In the genomic region with DNA sequence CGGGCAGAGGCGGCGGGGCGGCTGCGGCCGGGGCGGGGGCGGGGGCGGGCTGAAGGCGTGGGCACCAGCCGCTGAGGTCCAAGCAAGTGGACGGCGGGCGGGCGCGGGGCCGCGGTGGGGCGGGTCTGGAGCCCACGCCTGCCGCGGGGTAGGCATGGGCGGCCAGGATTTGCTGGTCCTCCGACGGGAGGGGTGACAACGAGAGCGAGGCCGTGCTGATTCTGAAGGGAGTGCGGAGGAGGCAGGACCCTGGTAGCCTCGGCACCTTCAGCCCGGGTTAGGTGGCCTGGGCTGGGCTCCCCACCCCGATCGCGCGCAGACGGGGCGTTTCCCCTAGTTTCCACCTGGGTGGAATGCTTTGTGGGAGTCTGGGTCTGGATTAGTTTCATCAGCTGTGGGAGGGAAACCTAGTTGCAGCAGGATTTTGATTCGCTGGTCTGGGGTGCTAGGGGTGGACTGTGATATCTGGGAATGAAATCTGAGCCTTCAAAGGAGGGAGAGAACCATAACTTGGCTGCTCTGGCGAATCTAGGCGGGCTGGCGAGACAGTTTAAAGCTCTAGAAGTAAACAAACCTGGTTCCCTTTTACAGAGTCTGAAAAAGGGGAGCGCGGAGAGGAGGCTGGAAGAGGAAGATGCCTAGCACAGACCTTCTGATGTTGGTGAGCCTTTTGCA, we compare ENCODE assay signal across 1 cellular context.
TF ChIP-seq lines count a peak whose summit lies in the region.

No MANE protein-coding gene starts in this region.

TF ChIP-seq in HepG2, 621 proteins besides CTCF, POLR2A, EP300 and RAD21 (continued from another document):
- no peak for TF ChIP-seq DPF2 (CRISPR knock-in tag; IDR thresholded peaks at IDR 0.05; ENCODE audit: borderline replicate concordance, low read depth)
- TF ChIP-seq ZNF563 (CRISPR knock-in tag; IDR thresholded peaks at IDR 0.05), result 0 out of 2 replicates have a peak, but pooled peaks have one; percentile 6
- no peak for TF ChIP-seq SATB2 (CRISPR knock-in tag; IDR thresholded peaks at IDR 0.05)
- TF ChIP-seq CREBL2 (CRISPR knock-in tag; IDR thresholded peaks at IDR 0.05; ENCODE audit: borderline replicate concordance), result no peak
- TF ChIP-seq ATF7-NPFF (CRISPR knock-in tag; IDR thresholded peaks at IDR 0.05; ENCODE audit: low read depth), result 0 out of 2 replicates have a peak, but pooled peaks have one; percentile 5
- TF ChIP-seq, protein P1, sequence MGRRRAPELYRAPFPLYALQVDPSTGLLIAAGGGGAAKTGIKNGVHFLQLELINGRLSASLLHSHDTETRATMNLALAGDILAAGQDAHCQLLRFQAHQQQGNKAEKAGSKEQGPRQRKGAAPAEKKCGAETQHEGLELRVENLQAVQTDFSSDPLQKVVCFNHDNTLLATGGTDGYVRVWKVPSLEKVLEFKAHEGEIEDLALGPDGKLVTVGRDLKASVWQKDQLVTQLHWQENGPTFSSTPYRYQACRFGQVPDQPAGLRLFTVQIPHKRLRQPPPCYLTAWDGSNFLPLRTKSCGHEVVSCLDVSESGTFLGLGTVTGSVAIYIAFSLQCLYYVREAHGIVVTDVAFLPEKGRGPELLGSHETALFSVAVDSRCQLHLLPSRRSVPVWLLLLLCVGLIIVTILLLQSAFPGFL (CRISPR knock-in tag; IDR thresholded peaks at IDR 0.05), result no peak
- no peak for TF ChIP-seq ZNF577 (CRISPR knock-in tag; IDR thresholded peaks at IDR 0.05; ENCODE audit: borderline replicate concordance, low read depth)
- TF ChIP-seq CHCHD3 (CRISPR knock-in tag; IDR thresholded peaks at IDR 0.05), result no peak
- no peak for TF ChIP-seq MIXL1 (CRISPR knock-in tag; IDR thresholded peaks at IDR 0.05)
- TF ChIP-seq, protein P2, sequence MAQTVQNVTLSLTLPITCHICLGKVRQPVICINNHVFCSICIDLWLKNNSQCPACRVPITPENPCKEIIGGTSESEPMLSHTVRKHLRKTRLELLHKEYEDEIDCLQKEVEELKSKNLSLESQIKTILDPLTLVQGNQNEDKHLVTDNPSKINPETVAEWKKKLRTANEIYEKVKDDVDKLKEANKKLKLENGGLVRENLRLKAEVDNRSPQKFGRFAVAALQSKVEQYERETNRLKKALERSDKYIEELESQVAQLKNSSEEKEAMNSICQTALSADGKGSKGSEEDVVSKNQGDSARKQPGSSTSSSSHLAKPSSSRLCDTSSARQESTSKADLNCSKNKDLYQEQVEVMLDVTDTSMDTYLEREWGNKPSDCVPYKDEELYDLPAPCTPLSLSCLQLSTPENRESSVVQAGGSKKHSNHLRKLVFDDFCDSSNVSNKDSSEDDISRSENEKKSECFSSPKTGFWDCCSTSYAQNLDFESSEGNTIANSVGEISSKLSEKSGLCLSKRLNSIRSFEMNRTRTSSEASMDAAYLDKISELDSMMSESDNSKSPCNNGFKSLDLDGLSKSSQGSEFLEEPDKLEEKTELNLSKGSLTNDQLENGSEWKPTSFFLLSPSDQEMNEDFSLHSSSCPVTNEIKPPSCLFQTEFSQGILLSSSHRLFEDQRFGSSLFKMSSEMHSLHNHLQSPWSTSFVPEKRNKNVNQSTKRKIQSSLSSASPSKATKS (CRISPR knock-in tag; IDR thresholded peaks at IDR 0.05), result no peak
- TF ChIP-seq, protein P3, sequence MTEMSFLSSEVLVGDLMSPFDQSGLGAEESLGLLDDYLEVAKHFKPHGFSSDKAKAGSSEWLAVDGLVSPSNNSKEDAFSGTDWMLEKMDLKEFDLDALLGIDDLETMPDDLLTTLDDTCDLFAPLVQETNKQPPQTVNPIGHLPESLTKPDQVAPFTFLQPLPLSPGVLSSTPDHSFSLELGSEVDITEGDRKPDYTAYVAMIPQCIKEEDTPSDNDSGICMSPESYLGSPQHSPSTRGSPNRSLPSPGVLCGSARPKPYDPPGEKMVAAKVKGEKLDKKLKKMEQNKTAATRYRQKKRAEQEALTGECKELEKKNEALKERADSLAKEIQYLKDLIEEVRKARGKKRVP (CRISPR knock-in tag; IDR thresholded peaks at IDR 0.05), result peak in 1 of 2 experiments; percentile 58; a peak in 2 of 4 replicates
- peak; percentile 38; the same call in 1 of the 2 replicates for TF ChIP-seq MAZ (IDR thresholded peaks at IDR 0.05; ENCODE audit: borderline replicate concordance, low read depth, low read length)
- TF ChIP-seq MAZ (CRISPR knock-in tag; IDR thresholded peaks at IDR 0.05; ENCODE audit: low read depth), result peak; percentile 23; the same call in 1 of the 2 replicates
- no peak for TF ChIP-seq ZFP37 (CRISPR knock-in tag; IDR thresholded peaks at IDR 0.05; ENCODE audit: borderline replicate concordance)
- TF ChIP-seq ARID2 (CRISPR knock-in tag; IDR thresholded peaks at IDR 0.05; ENCODE audit: borderline replicate concordance), result 0 out of 2 replicates have a peak, but pooled peaks have one; percentile 24
- TF ChIP-seq RFX5 (IDR thresholded peaks at IDR 0.05; ENCODE audit: low read depth, low read length), result no peak
- TF ChIP-seq ZNF468 (CRISPR knock-in tag; IDR thresholded peaks at IDR 0.05), result no peak
- peak; percentile 66 for TF ChIP-seq SKI (IDR thresholded peaks at IDR 0.05; ENCODE audit: partially characterized antibody)
